Comparison of ENCODE assay signal across 19 cellular contexts in the genomic region with DNA sequence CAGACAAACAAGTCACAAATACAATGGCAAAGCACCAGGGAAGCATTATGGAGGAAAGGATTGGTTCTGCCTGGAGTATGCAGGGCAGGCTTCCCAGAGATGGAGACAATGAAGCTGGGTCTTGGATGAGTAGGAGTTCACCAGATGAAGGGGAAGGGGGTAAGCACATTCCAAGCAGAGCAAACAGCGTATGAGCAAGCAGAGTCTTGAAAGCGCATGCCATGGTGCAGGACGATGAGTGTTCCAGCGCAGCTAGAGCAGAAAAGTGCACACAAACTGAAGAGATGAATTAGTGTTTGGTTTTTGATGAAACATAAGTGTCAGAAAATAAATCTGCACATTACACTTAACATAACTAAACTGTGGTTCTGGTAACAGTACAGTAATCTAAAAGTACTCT. TPM values are rescaled to one million over a fixed set of nuclear protein-coding genes. Genes with fewer than 3 reads are reported as not detected.
DNase-seq lines count a peak whose midpoint lies in the region; ATAC-seq, FAIRE-seq and TF ChIP-seq lines count a peak whose summit lies in the region.
"Had no signal": no experiment of that assay in that cellular context is flagged by ENCODE, and none has a peak within 500 bp of the region (broad histone marks: within the 10 kb centered on the region; RNA-seq: fewer than 3 reads in every experiment).

No MANE protein-coding gene starts in this region.

- no peaks in the 10 kb centered on the region for H3K27me3 ChIP-seq in bronchial epithelial cell (ENCODE audit: control insufficient read depth, insufficient read depth, low read length)
- no peaks in the 10 kb centered on the region for H3K27me3 ChIP-seq in heart right ventricle
- H3K27me3 ChIP-seq: BE2C had no signal

- FAIRE-seq in bronchial epithelial cell (lab: Jason Lieb, UNC), result no peak
- FAIRE-seq: A204.1, GM12891 had no signal

- ATAC-seq in natural killer cell (no peak), naive B cell (ENCODE audit: low read depth in 2 of 2) (no peak), heart right ventricle (no peak), GM19452 (IDR thresholded peaks at IDR 0.05; ENCODE audit: unreplicated experiment) (no peak)
- ATAC-seq in natural killer cell treated with Interleukin-12 subunit alpha and Interleukin-12 subunit beta and Interleukin-15 and Interleukin-18, amount 100 ng/mL, for 72 hours, result no peak
- ATAC-seq: HCT116 had no signal

- intact Hi-C loops in natural killer cell (cut with micrococcal nuclease), result no loop called here
- intact Hi-C loops in heart right ventricle (cut with DNase I), result no loop called here

- H3K4me1 Mint-ChIP-seq in natural killer cell, result peaks cover 21 to 46% of the 10 kb centered on the region in 2 donors
- H3K4me1 Mint-ChIP-seq in natural killer cell treated with Interleukin-12 subunit alpha and Interleukin-12 subunit beta and Interleukin-15 and Interleukin-18, amount 100 ng/mL, for 72 hours (ENCODE audit: low read depth in 2 of 2), result peaks cover 27 to 29% of the 10 kb centered on the region in 2 donors
- H3K4me1 Mint-ChIP-seq in naive B cell, result peaks cover 44 to 59% (median 51%) of the 10 kb centered on the region in 3 donors

- DNase-seq in natural killer cell (no peak), bronchial epithelial cell (ENCODE audit: low read depth) (peak; percentile 56), naive B cell (no peak), heart right ventricle (no peak), HUDEP-2 (lab: John Stamatoyannopoulos, UW; ENCODE audit: unreplicated experiment in 76 of 76) (no peak)
- DNase-seq in natural killer cell treated with Interleukin-12 subunit alpha and Interleukin-12 subunit beta and Interleukin-15 and Interleukin-18, amount 100 ng/mL, for 72 hours (ENCODE audit: low spot score), result no peak
- DNase-seq: ACHN; BE2C; C1 segment of cervical spinal cord; CD4-positive, CD25-positive, alpha-beta regulatory T cell; CD8-positive, alpha-beta memory T cell; COR-L47; GOT3; H7; HFFc6 had no signal

- TF ChIP-seq CTCF in natural killer cell (IDR thresholded peaks at IDR 0.05) (no peak), bronchial epithelial cell (IDR thresholded peaks at IDR 0.05; ENCODE audit: insufficient read depth, low read length, severe bottlenecking) (no peak), heart right ventricle (IDR thresholded peaks at IDR 0.05) (no peak)

- H3K4me1 ChIP-seq in heart right ventricle, result peaks cover 0 to 26% (median 16%) of the 10 kb centered on the region in 9 donors
- H3K4me1 ChIP-seq: BE2C had no signal

- H3K4me3 Mint-ChIP-seq in natural killer cell (no peak overlapping the region), naive B cell (no peak overlapping the region)
- no peak overlapping the region for H3K4me3 Mint-ChIP-seq in natural killer cell treated with Interleukin-12 subunit alpha and Interleukin-12 subunit beta and Interleukin-15 and Interleukin-18, amount 100 ng/mL, for 72 hours
- H3K4me3 Mint-ChIP-seq: CD4-positive, CD25-positive, alpha-beta regulatory T cell; CD8-positive, alpha-beta memory T cell; HFFc6 had no signal

- H3K27me3 Mint-ChIP-seq in natural killer cell (ENCODE audit: low read depth in 2 of 2) (no peaks in the 10 kb centered on the region), naive B cell (no peaks in the 10 kb centered on the region)
- no peaks in the 10 kb centered on the region for H3K27me3 Mint-ChIP-seq in natural killer cell treated with Interleukin-12 subunit alpha and Interleukin-12 subunit beta and Interleukin-15 and Interleukin-18, amount 100 ng/mL, for 72 hours
- H3K27me3 Mint-ChIP-seq: CD4-positive, CD25-positive, alpha-beta regulatory T cell; CD8-positive, alpha-beta memory T cell had no signal

- WGBS in heart right ventricle, 2 donors, result 96 to 99% methylated on average over 4 of the region's 4 CpGs

- no peak overlapping the region for H3K27ac ChIP-seq in heart right ventricle

- H3K9me3 Mint-ChIP-seq in natural killer cell (no peaks in the 10 kb centered on the region), naive B cell (no peaks in the 10 kb centered on the region)
- no peaks in the 10 kb centered on the region for H3K9me3 Mint-ChIP-seq in natural killer cell treated with Interleukin-12 subunit alpha and Interleukin-12 subunit beta and Interleukin-15 and Interleukin-18, amount 100 ng/mL, for 72 hours
- H3K9me3 Mint-ChIP-seq: CD8-positive, alpha-beta memory T cell; HFFc6 had no signal

- H3K27ac Mint-ChIP-seq in natural killer cell (peak overlapping the region; percentile 14 to 17), naive B cell (peak overlapping the region in 4 of 6 donors; percentile 4 to 91 (median 18))
- H3K27ac Mint-ChIP-seq in natural killer cell treated with Interleukin-12 subunit alpha and Interleukin-12 subunit beta and Interleukin-15 and Interleukin-18, amount 100 ng/mL, for 72 hours, result no peak overlapping the region
- H3K27ac Mint-ChIP-seq: HFFc6 had no signal

- peaks cover 6% of the 10 kb centered on the region for H3K36me3 ChIP-seq in bronchial epithelial cell (ENCODE audit: control insufficient read depth, insufficient read depth, low read length)
- H3K36me3 ChIP-seq in heart right ventricle, result peaks cover 0 to 71% (median 4%) of the 10 kb centered on the region in 9 donors
- H3K36me3 ChIP-seq: BE2C had no signal

- H3K9me3 ChIP-seq in heart right ventricle, result no peaks in the 10 kb centered on the region
- H3K9me3 ChIP-seq: BE2C had no signal

- H3K4me3 ChIP-seq in bronchial epithelial cell (ENCODE audit: low read depth, low read length) (no peak overlapping the region), heart right ventricle (no peak overlapping the region)

- H3K36me3 Mint-ChIP-seq in natural killer cell (no peaks in the 10 kb centered on the region), naive B cell (peaks cover 23 to 24% of the 10 kb centered on the region in 2 donors)
- H3K36me3 Mint-ChIP-seq in natural killer cell treated with Interleukin-12 subunit alpha and Interleukin-12 subunit beta and Interleukin-15 and Interleukin-18, amount 100 ng/mL, for 72 hours, result peaks cover 10% of the 10 kb centered on the region

RNA-seq across cellular contexts. Expression of gene MBD2, which starts 21.6 kb away (rescaled TPM):
- 100 to 1,000 TPM in 1 of 3 donors, 10 to 100 TPM in 2; 74.8 to 107 (median 92.3) TPM for total RNA-seq in natural killer cell
- total RNA-seq in natural killer cell treated with Interleukin-12 subunit alpha and Interleukin-12 subunit beta and Interleukin-15 and Interleukin-18, amount 100 ng/mL, for 72 hours, result 100 to 1,000 TPM; 149 to 211 TPM
- total RNA-seq in bronchial epithelial cell, result 36.3 and 58.4 TPM in 2 replicates
- polyA plus RNA-seq in naive B cell (ENCODE audit: low read depth in 6 of 6), result 10 to 100 TPM; 11.5 to 39.0 (median 22.7) TPM
- 10 to 100 TPM; 37.4 to 61.3 (median 42.6) TPM for total RNA-seq in heart right ventricle
- polyA plus RNA-seq in heart right ventricle, result 10 to 100 TPM; 19.6 to 27.9 TPM

Comparison
In these comparisons a context has a peak if more than half of its experiments do, and no peak if none do; other contexts are left out.
1. H3K27ac Mint-ChIP-seq: peak in natural killer cell (2 of 2) and naive B cell (4 of 6); none in natural killer cell treated with Interleukin-12 subunit alpha and Interleukin-12 subunit beta and Interleukin-15 and Interleukin-18, amount 100 ng/mL, for 72 hours (0 of 2).